Comparison of ENCODE assay signal across 31 cellular contexts in the genomic region with DNA sequence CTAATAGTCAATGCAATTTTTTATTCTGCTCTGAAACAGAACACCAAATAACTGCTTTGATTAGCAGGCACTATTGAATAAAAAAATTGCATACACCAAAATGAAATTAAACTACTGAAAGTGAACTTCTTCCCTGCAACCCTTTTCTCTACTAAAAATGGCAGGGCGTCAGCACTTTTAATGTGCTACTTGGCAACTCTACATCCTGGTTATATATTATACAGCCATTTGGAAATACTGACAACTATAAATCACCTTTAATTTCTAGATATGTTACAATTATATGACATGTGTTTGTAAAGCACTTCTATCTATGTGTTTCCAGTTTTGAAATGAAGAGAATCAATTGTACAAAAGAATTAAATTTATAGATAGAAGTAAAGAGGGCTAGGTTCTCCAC.
"Had no signal": no experiment of that assay in that cellular context is flagged by ENCODE, and none has a peak within 500 bp of the region (broad histone marks: within the 10 kb centered on the region; RNA-seq: fewer than 3 reads in every experiment).

No MANE protein-coding gene starts in this region.

- H3K27ac ChIP-seq: adrenal gland, body of pancreas, esophagus muscularis mucosa, foreskin keratinocyte, gastrocnemius medialis had no signal

- DNase-seq: activated CD4-positive, alpha-beta memory T cell treated with anti-CD3 and anti-CD28 coated beads for 36 hours; activated CD4-positive, alpha-beta T cell treated with anti-CD3 and anti-CD28 coated beads for 36 hours; activated CD4-positive, alpha-beta T cell treated with anti-CD3 and anti-CD28 coated beads, Interleukin-2, amount 10 ng/mL, durations not matched to agents 24 days and 14 days; activated CD4-positive, CD25-positive, alpha-beta regulatory T cell; activated CD4-positive, CD25-positive, alpha-beta regulatory T cell treated with anti-CD3 and anti-CD28 coated beads, Interleukin-2, amount 50 U/mL, for 72 hours; activated CD8-positive, alpha-beta memory T cell treated with anti-CD3 and anti-CD28 coated beads, Interleukin-2, amount 10 ng/mL, durations not matched to agents 7 days and 5 days; activated CD8-positive, alpha-beta memory T cell treated with anti-CD3 and anti-CD28 coated beads, Interleukin-2, amount 50 U/mL, for 4 hours; activated CD8-positive, alpha-beta T cell treated with anti-CD3 and anti-CD28 coated beads, Interleukin-2, amount 10 ng/mL, durations not matched to agents 7 days and 5 days; activated effector memory CD4-positive, alpha-beta T cell treated with anti-CD3 and anti-CD28 coated beads, Interleukin-2, amount 50 U/mL, for 16 hours; activated naive CD4-positive, alpha-beta T cell treated with anti-CD3 and anti-CD28 coated beads for 36 hours; activated naive CD8-positive, alpha-beta T cell treated with anti-CD3 and anti-CD28 coated beads for 36 hours; activated naive CD8-positive, alpha-beta T cell treated with anti-CD3 and anti-CD28 coated beads, Interleukin-2, amount 50 U/mL, for 24 hours; activated T-cell treated with anti-CD3 and anti-CD28 coated beads, Interleukin-2, amount 50 U/mL, for 1 hour; activated T-cell treated with anti-CD3 and anti-CD28 coated beads, Interleukin-2, amount 50 U/mL, for 48 hours; adrenal gland; amygdala; aorta; body of pancreas; caudate nucleus; cortex of kidney; dermis blood vessel endothelial cell; effector CD4-positive, alpha-beta T cell; effector memory CD8-positive, alpha-beta T cell; erythroblast; foreskin keratinocyte; gastrocnemius medialis; glutamatergic neuron; T-helper 1 cell; T-helper 17 cell; T1000 had no signal

- H3K4me3 ChIP-seq: adrenal gland, body of pancreas, esophagus muscularis mucosa, gastrocnemius medialis had no signal

- ATAC-seq: activated CD4-positive, alpha-beta T cell treated with anti-CD3 and anti-CD28 coated beads for 36 hours; activated CD8-positive, alpha-beta memory T cell treated with anti-CD3 and anti-CD28 coated beads, Interleukin-2, amount 10 ng/mL, durations not matched to agents 7 days and 5 days; activated CD8-positive, alpha-beta T cell treated with anti-CD3 and anti-CD28 coated beads, Interleukin-2, amount 10 ng/mL, durations not matched to agents 7 days and 5 days; activated naive CD8-positive, alpha-beta T cell treated with anti-CD3 and anti-CD28 coated beads, Interleukin-2, amount 50 U/mL, for 24 hours; body of pancreas; effector memory CD8-positive, alpha-beta T cell; foreskin keratinocyte; gastrocnemius medialis; T-helper 17 cell had no signal

- H3K9me3 ChIP-seq: adrenal gland, body of pancreas, esophagus muscularis mucosa, gastrocnemius medialis had no signal
